8 cellular contexts compared by ENCODE assay signal in genomic region chr6:127266892-127267741, GRCh38. TPM values are rescaled to one million over a fixed set of nuclear protein-coding genes. Genes with fewer than 3 reads are reported as not detected.
DNase-seq lines count a peak whose midpoint lies in the region; ATAC-seq, FAIRE-seq and TF ChIP-seq lines count a peak whose summit lies in the region.

No MANE protein-coding gene starts in this region.

- CTCF ChIA-PET in activated naive CD4-positive, alpha-beta T cell treated with anti-CD3 and anti-CD28 coated beads, Interleukin-2, amount 10 ng/mL, durations not matched to agents 7 days and 5 days (lab: Charles Lee) = interaction anchor here (0.6 to 3.9 kb wide), 11 partner anchors 10 to 282 kb away, joined by 3 to 26 read pairs (median 3); no protein-coding TSS in a partner anchor

- H3K18ac ChIP-seq in trophoblast cell (ENCODE audit: low read length) = peak overlapping the region; percentile 74

- DNase-seq in DMS79 treated with DMSO at 0.1 percent for 48 hours (lab: John Stamatoyannopoulos, UW) (peak; percentile 70), HTR-8/SVneo (ENCODE audit: insufficient read length, low spot score) (peak; percentile 47), SK-N-DZ (ENCODE audit: low spot score) (peak; percentile 68), head of caudate nucleus (peak in 36 of 42 donors; percentile 9 to 82 (median 58)), trophoblast cell (peak; percentile 47 to 57), uterus (peak; percentile 40 to 52)
- DNase-seq in activated naive CD4-positive, alpha-beta T cell treated with anti-CD3 and anti-CD28 coated beads, Interleukin-2, amount 10 ng/mL, durations not matched to agents 7 days and 5 days = peak; percentile 71

- H3K9me3 ChIP-seq in trophoblast cell (ENCODE audit: insufficient read depth, low read depth, low read length) = no peaks in the 10 kb centered on the region
- no peaks in the 10 kb centered on the region for H3K9me3 ChIP-seq in uterus

- peak overlapping the region; percentile 83 for H2AFZ ChIP-seq in trophoblast cell (ENCODE audit: insufficient read depth, low read length, poor library complexity)

- peak overlapping the region; percentile 99 for H3K27ac ChIP-seq in trophoblast cell (ENCODE audit: low read depth, low read length)
- peak overlapping the region; percentile 96 to 97 for H3K27ac ChIP-seq in uterus

- peak overlapping the region; percentile 70 for H2BK120ac ChIP-seq in trophoblast cell (ENCODE audit: insufficient read depth, low read length, poor library complexity)

- H3K4me1 ChIP-seq in trophoblast cell (ENCODE audit: control insufficient read depth in 1 of 2, insufficient read depth in 2 of 2, low read length in 2 of 2) = no peaks in the 10 kb centered on the region
- no peaks in the 10 kb centered on the region for H3K4me1 ChIP-seq in uterus

- H4K8ac ChIP-seq in trophoblast cell (ENCODE audit: low read depth, low read length) = peak overlapping the region; percentile 89

- H4K12ac ChIP-seq in trophoblast cell (ENCODE audit: low read depth, low read length) = peak overlapping the region; percentile 98

- peak; percentile 71 for ATAC-seq in GM21390 (IDR thresholded peaks at IDR 0.05; ENCODE audit: unreplicated experiment)

- no peak for TF ChIP-seq CTCF in uterus (IDR thresholded peaks at IDR 0.05)

- H3K79me1 ChIP-seq in trophoblast cell (ENCODE audit: low read length) = peaks cover 12% of the 10 kb centered on the region

- peak overlapping the region; percentile 50 for H2AK5ac ChIP-seq in trophoblast cell (ENCODE audit: low read length)

- FAIRE-seq in HTR-8/SVneo (lab: Jason Lieb, UNC) = peak; percentile 69

- H3K36me3 ChIP-seq in trophoblast cell (ENCODE audit: control insufficient read depth in 1 of 2, insufficient read depth in 2 of 2, low read length in 2 of 2) (no peaks in the 10 kb centered on the region), uterus (no peaks in the 10 kb centered on the region)

- H3K4me2 ChIP-seq in trophoblast cell (ENCODE audit: low read length) = peak overlapping the region; percentile 57

- WGBS in trophoblast cell (ENCODE audit: extremely low coverage, insufficient coverage, insufficient read length) = no CpG with 5 or more reads among the region's 67 CpGs

- H3K79me2 ChIP-seq in trophoblast cell (ENCODE audit: control insufficient read depth, insufficient read depth, low read length, poor library complexity) = peaks cover 12% of the 10 kb centered on the region

- H3K27me3 Mint-ChIP-seq in activated naive CD4-positive, alpha-beta T cell treated with anti-CD3 and anti-CD28 coated beads, Interleukin-2, amount 10 ng/mL, durations not matched to agents 7 days and 5 days = peaks cover 7% of the 10 kb centered on the region

- peak; percentile 86 to 94 for TF ChIP-seq POLR2A in uterus (IDR thresholded peaks at IDR 0.05)

- H3K14ac ChIP-seq in trophoblast cell (ENCODE audit: low read length) = peak overlapping the region; percentile 90

- peak overlapping the region; percentile 100 for H3K4me3 Mint-ChIP-seq in activated naive CD4-positive, alpha-beta T cell treated with anti-CD3 and anti-CD28 coated beads, Interleukin-2, amount 10 ng/mL, durations not matched to agents 7 days and 5 days

- peak overlapping the region; percentile 81 for H4K91ac ChIP-seq in trophoblast cell (ENCODE audit: low read depth, low read length)

- intact Hi-C loops in head of caudate nucleus (cut with DNase I) (no loop called here), uterus (cut with DNase I; ENCODE audit: low total_unique reads) (no loop called here)

- peak overlapping the region; percentile 90 for H2BK5ac ChIP-seq in trophoblast cell (ENCODE audit: low read depth, low read length, poor library complexity)

- no peaks in the 10 kb centered on the region for H3K27me3 ChIP-seq in trophoblast cell (ENCODE audit: insufficient read depth, low read length)
- H3K27me3 ChIP-seq in uterus = no peaks in the 10 kb centered on the region

- peak overlapping the region; percentile 96 for H3K9ac ChIP-seq in trophoblast cell (ENCODE audit: low read length)

- peaks cover 10% of the 10 kb centered on the region for H3K36me3 Mint-ChIP-seq in activated naive CD4-positive, alpha-beta T cell treated with anti-CD3 and anti-CD28 coated beads, Interleukin-2, amount 10 ng/mL, durations not matched to agents 7 days and 5 days

- H3K4me1 Mint-ChIP-seq in activated naive CD4-positive, alpha-beta T cell treated with anti-CD3 and anti-CD28 coated beads, Interleukin-2, amount 10 ng/mL, durations not matched to agents 7 days and 5 days = peaks cover 31% of the 10 kb centered on the region

- no peak overlapping the region for H3K23ac ChIP-seq in trophoblast cell (ENCODE audit: low read length)

- peak overlapping the region; percentile 100 for H3K4me3 ChIP-seq in trophoblast cell (ENCODE audit: low read depth, low read length)
- H3K4me3 ChIP-seq in uterus = peak overlapping the region; percentile 62 to 72

- no peak overlapping the region for H2BK12ac ChIP-seq in trophoblast cell (ENCODE audit: low read length)

- peak overlapping the region; percentile 75 for H3K4ac ChIP-seq in trophoblast cell (ENCODE audit: low read depth, low read length)

- H3K27ac Mint-ChIP-seq in activated naive CD4-positive, alpha-beta T cell treated with anti-CD3 and anti-CD28 coated beads, Interleukin-2, amount 10 ng/mL, durations not matched to agents 7 days and 5 days = peak overlapping the region; percentile 96

- H3K9me3 Mint-ChIP-seq in activated naive CD4-positive, alpha-beta T cell treated with anti-CD3 and anti-CD28 coated beads, Interleukin-2, amount 10 ng/mL, durations not matched to agents 7 days and 5 days = no peaks in the 10 kb centered on the region

RNA-seq across cellular contexts. Expression of gene RNF146, which starts 0.5 kb away (rescaled TPM):
- polyA plus RNA-seq in SK-N-DZ (2014; cell fraction: cytosol; rRNA removed) = 43.2 and 43.3 TPM in 2 replicates
- 92.5 and 95.2 TPM in 2 replicates for polyA plus RNA-seq in SK-N-DZ (2014; cell fraction: nucleus; rRNA removed)
- 21.8 and 22.3 TPM in 2 replicates for polyA plus RNA-seq in trophoblast cell (2013)
- total RNA-seq in uterus = 100 to 1,000 TPM in 1 of 4 donors, 10 to 100 TPM in 3; 25.9 to 102 (median 57.9) TPM

Comparison
In these comparisons a context has a peak if more than half of its experiments do, and no peak if none do; other contexts are left out.
1. Peak in every context shown above with its lines: DNase-seq, ATAC-seq, H3K4me3 ChIP-seq and H3K27ac ChIP-seq.